In the genomic region with DNA sequence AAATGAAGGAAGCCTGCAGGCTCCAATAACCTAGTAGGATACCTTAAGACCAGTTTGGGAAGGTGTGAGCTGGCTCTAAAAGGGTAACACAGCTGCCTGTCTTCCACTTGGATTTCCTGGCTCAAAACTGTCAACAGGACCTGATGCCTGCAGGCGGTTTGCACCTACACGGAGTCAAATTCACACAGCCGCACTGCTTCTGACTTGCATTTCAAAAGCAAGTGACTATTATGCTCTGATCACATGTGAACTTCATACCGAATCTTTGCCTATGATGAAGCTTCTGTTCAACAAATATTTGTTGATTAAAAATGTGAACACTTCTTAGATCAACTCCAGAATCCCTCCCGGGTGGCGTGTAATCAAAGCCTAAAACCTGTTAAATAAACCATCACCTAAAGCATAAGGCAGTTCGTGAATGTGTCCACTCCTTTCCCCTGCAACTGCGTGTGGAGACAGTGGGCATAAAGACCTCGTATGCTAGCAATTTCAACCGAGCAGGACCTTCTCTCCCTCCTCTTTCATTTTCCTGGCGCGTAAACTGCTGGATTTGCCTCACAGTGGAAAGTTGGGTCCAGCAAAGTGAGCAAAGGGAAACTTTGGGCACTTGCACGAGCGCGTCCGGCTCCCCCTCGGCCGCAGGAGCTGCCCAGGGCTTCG, we compare ENCODE assay signal across 9 cellular contexts. TPM values are rescaled to one million over a fixed set of nuclear protein-coding genes. Genes with fewer than 3 reads are reported as not detected.
DNase-seq lines count a peak whose midpoint lies in the region; ATAC-seq, FAIRE-seq and TF ChIP-seq lines count a peak whose summit lies in the region.
"Had no signal": no experiment of that assay in that cellular context is flagged by ENCODE, and none has a peak within 500 bp of the region (broad histone marks: within the 10 kb centered on the region; RNA-seq: fewer than 3 reads in every experiment).

No MANE protein-coding gene starts in this region.

- H3K9me3 ChIP-seq in A549 (no peaks in the 10 kb centered on the region), mammary epithelial cell (replicated peaks; ENCODE audit: insufficient read depth, low read length) (no peaks in the 10 kb centered on the region), muscle layer of duodenum (ENCODE audit: control insufficient read depth in 1 of 2, low read length in 2 of 2) (no peaks in the 10 kb centered on the region)

- H2AFZ ChIP-seq in mammary epithelial cell (ENCODE audit: low read depth, low read length), result peak overlapping the region; percentile 92

- TF ChIP-seq EP300 in A549 (IDR thresholded peaks at IDR 0.05), result no peak

- FAIRE-seq in A549 (lab: Jason Lieb, UNC), result no peak
- FAIRE-seq in HTR-8/SVneo (lab: Jason Lieb, UNC), result peak; percentile 58

- H3K27ac ChIP-seq in A549 (peak overlapping the region; percentile 57 to 90; a peak in 5 of 6 replicates), mammary epithelial cell (ENCODE audit: insufficient read depth, low read depth, low read length) (peak overlapping the region; percentile 43), muscle layer of duodenum (ENCODE audit: low read length) (no peak overlapping the region)

- H4K20me1 ChIP-seq in mammary epithelial cell (ENCODE audit: insufficient read depth, low read length), result no peaks in the 10 kb centered on the region

- TF ChIP-seq CTCF in A549 (IDR thresholded peaks at IDR 0.05), result no peak
- TF ChIP-seq CTCF in mammary epithelial cell (conservative IDR thresholded peaks at IDR 0.05 in 1 of 2, IDR thresholded peaks at IDR 0.05 in 1 of 2; ENCODE audit: extremely low read depth in 1 of 2, insufficient read depth in 1 of 2, low read depth in 1 of 2, low read length in 2 of 2), result no peak

- H3K79me2 ChIP-seq in mammary epithelial cell (ENCODE audit: insufficient read depth, low read length), result peaks cover 25% of the 10 kb centered on the region

- peak overlapping the region; percentile 50 for H3K9ac ChIP-seq in mammary epithelial cell (ENCODE audit: insufficient read depth, low read length)

- H3K4me2 ChIP-seq in A549, result peak overlapping the region; percentile 92
- H3K4me2 ChIP-seq in mammary epithelial cell (ENCODE audit: insufficient read depth, low read depth, low read length), result peak overlapping the region; percentile 96

- H3K4me1 ChIP-seq in A549 (no peaks in the 10 kb centered on the region), mammary epithelial cell (ENCODE audit: insufficient read depth, low read length) (peaks cover 18% of the 10 kb centered on the region), muscle layer of duodenum (ENCODE audit: control insufficient read depth in 1 of 2, insufficient read depth in 2 of 2, low read length in 2 of 2) (peaks cover 0 to 16% of the 10 kb centered on the region in 2 donors)

- POLR2A ChIA-PET in A549 (lab: Yijun Ruan, JAX), result no interaction called here

- TF ChIP-seq POLR2A in A549 (IDR thresholded peaks at IDR 0.05; ENCODE audit: low read length), result no peak

- intact Hi-C loops in mammary epithelial cell (cut with micrococcal nuclease), result loop anchor here (2.0 to 5.0 kb wide), 2 partner anchors 96 to 97 kb away; no protein-coding TSS in a partner anchor

- H3K27me3 ChIP-seq in mammary epithelial cell (ENCODE audit: insufficient read depth, low read length) (no peaks in the 10 kb centered on the region), muscle layer of duodenum (ENCODE audit: low read depth, low read length) (peaks cover 21% of the 10 kb centered on the region)

- H3K4me3 ChIP-seq in A549, result peak overlapping the region; percentile 52
- peak overlapping the region; percentile 66 to 71 (median 67) for H3K4me3 ChIP-seq in mammary epithelial cell (replicated peaks in 1 of 3; ENCODE audit: insufficient read depth in 1 of 3, low read depth in 2 of 3, low read length in 3 of 3)
- H3K4me3 ChIP-seq in muscle layer of duodenum (ENCODE audit: low read depth in 1 of 2, low read length in 2 of 2), result peak overlapping the region; percentile 41 to 59

- no TSS peak for BruUV-seq in mammary epithelial cell (replicated peaks; lab: Mats Ljungman, UMichigan)

- ATAC-seq in A549, result no peak
- ATAC-seq in HG03571 (IDR thresholded peaks at IDR 0.05; ENCODE audit: unreplicated experiment), result no peak
- no peak for ATAC-seq in GM18909 (IDR thresholded peaks at IDR 0.05; ENCODE audit: poor library complexity, unreplicated experiment)
- no peak for ATAC-seq in HG03108 (IDR thresholded peaks at IDR 0.05; ENCODE audit: unreplicated experiment)

- WGBS in A549 (ENCODE audit: missing lambda C conversion rate), result 78% methylated on average over 17 of the region's 19 CpGs
- 26% methylated on average over 13 of the region's 19 CpGs for WGBS in mammary epithelial cell (ENCODE audit: low coverage, missing lambda C conversion rate)

- dilution Hi-C loops in mammary epithelial cell (cut with HindIII; ENCODE audit: low sequenced_read_pairs), result no loop called here

- CTCF ChIA-PET in A549 (lab: Yijun Ruan, JAX) (interaction anchor here (0.6 to 2.4 kb wide), 6 partner anchors 10 to 656 kb away, joined by 3 to 9 read pairs (median 4); no protein-coding TSS in a partner anchor), mammary epithelial cell (lab: Charles Lee; ENCODE audit: low non-redundant PET) (interaction anchor here (0.6 kb wide), 1 partner anchor 286 kb away, joined by 3 read pairs; no protein-coding TSS in a partner anchor)

- in situ Hi-C loops in mammary epithelial cell (cut with MboI; ENCODE audit: low sequenced_read_pairs in 2 of 2), result no loop called here

- DNase-seq in A549 (ENCODE audit: low read depth in 1 of 2, low spot score in 1 of 2) (no peak), HTR-8/SVneo (ENCODE audit: insufficient read length, low spot score) (no peak), mammary epithelial cell (peak; percentile 16), medulla oblongata (ENCODE audit: extremely low spot score) (no peak)

- no peak for TF ChIP-seq RAD21 in A549 (conservative IDR thresholded peaks at IDR 0.05 in 1 of 2, IDR thresholded peaks at IDR 0.05 in 1 of 2)

- H3K36me3 ChIP-seq in mammary epithelial cell (ENCODE audit: insufficient read depth, low read length), result no peaks in the 10 kb centered on the region
- H3K36me3 ChIP-seq in muscle layer of duodenum (ENCODE audit: control insufficient read depth in 1 of 2, insufficient read depth in 2 of 2, low read length in 2 of 2), result no peaks in the 10 kb centered on the region

TF ChIP-seq in A549, 52 proteins besides CTCF, POLR2A, EP300 and RAD21:
- TF ChIP-seq, protein P1, sequence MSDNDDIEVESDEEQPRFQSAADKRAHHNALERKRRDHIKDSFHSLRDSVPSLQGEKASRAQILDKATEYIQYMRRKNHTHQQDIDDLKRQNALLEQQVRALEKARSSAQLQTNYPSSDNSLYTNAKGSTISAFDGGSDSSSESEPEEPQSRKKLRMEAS (IDR thresholded peaks at IDR 0.05), result no peak
- TF ChIP-seq KDM5A (IDR thresholded peaks at IDR 0.05) (no peak), ZFP36 (IDR thresholded peaks at IDR 0.05; ENCODE audit: borderline replicate concordance, partially characterized antibody) (no peak), FOXS1 (CRISPR knock-in tag; IDR thresholded peaks at IDR 0.05) (no peak), ZNF302 (CRISPR knock-in tag; IDR thresholded peaks at IDR 0.05) (no peak), TFCP2L1 (CRISPR knock-in tag; IDR thresholded peaks at IDR 0.05) (no peak), FOSB (CRISPR knock-in tag; IDR thresholded peaks at IDR 0.05) (no peak), KDM1A (IDR thresholded peaks at IDR 0.05; ENCODE audit: low read depth) (no peak), RCOR1 (IDR thresholded peaks at IDR 0.05; ENCODE audit: low read depth, low read length) (no peak), BHLHE40 (IDR thresholded peaks at IDR 0.05; ENCODE audit: low read depth, low read length) (no peak), EHF (CRISPR knock-in tag; IDR thresholded peaks at IDR 0.05) (no peak), HEYL (CRISPR knock-in tag; IDR thresholded peaks at IDR 0.05) (no peak), HOXB5 (CRISPR knock-in tag; IDR thresholded peaks at IDR 0.05) (no peak), MYC (IDR thresholded peaks at IDR 0.05; ENCODE audit: borderline replicate concordance, low read length) (no peak)
- TF ChIP-seq, protein P2, sequence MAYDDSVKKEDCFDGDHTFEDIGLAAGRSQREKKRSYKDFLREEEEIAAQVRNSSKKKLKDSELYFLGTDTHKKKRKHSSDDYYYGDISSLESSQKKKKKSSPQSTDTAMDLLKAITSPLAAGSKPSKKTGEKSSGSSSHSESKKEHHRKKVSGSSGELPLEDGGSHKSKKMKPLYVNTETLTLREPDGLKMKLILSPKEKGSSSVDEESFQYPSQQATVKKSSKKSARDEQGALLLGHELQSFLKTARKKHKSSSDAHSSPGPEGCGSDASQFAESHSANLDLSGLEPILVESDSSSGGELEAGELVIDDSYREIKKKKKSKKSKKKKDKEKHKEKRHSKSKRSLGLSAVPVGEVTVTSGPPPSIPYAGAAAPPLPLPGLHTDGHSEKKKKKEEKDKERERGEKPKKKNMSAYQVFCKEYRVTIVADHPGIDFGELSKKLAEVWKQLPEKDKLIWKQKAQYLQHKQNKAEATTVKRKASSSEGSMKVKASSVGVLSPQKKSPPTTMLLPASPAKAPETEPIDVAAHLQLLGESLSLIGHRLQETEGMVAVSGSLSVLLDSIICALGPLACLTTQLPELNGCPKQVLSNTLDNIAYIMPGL (CRISPR knock-in tag; IDR thresholded peaks at IDR 0.05; ENCODE audit: borderline replicate concordance), result no peak
- TF ChIP-seq, protein P3, sequence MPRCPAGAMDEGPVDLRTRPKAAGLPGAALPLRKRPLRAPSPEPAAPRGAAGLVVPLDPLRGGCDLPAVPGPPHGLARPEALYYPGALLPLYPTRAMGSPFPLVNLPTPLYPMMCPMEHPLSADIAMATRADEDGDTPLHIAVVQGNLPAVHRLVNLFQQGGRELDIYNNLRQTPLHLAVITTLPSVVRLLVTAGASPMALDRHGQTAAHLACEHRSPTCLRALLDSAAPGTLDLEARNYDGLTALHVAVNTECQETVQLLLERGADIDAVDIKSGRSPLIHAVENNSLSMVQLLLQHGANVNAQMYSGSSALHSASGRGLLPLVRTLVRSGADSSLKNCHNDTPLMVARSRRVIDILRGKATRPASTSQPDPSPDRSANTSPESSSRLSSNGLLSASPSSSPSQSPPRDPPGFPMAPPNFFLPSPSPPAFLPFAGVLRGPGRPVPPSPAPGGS (IDR thresholded peaks at IDR 0.05), result no peak
- TF ChIP-seq, protein P4, sequence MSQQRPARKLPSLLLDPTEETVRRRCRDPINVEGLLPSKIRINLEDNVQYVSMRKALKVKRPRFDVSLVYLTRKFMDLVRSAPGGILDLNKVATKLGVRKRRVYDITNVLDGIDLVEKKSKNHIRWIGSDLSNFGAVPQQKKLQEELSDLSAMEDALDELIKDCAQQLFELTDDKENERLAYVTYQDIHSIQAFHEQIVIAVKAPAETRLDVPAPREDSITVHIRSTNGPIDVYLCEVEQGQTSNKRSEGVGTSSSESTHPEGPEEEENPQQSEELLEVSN (IDR thresholded peaks at IDR 0.05; ENCODE audit: borderline replicate concordance, low read depth), result no peak

RNA-seq across cellular contexts. Expression of a gene that starts 0.8 kb away (rescaled TPM):
- polyA plus RNA-seq in A549 (2011; rRNA removed) (0.11 and 0.21 TPM in 2 replicates), A549 (2017; fragmentation: RNase III; extraction: RNeasy Plus Mini Kit Qiagen cat#74134 plus additional on column Dnase treatment) (0.36 to 0.51 TPM (median 0.45 TPM) in 3 replicates), mammary epithelial cell (4.7 TPM)
- polyA plus RNA-seq in A549 (2012; cell fraction: cytosol; rRNA removed), result 0.24 and 0.25 TPM in 2 replicates
- polyA plus RNA-seq in A549 (2012; cell fraction: nucleus; rRNA removed), result 0.20 and 0.34 TPM in 2 replicates
- polyA minus RNA-seq in A549 (2011; rRNA and poly(A)+ RNA removed), result 0.66 and 0.78 TPM in 2 replicates
- 1 to 10 TPM; 4.5 to 8.5 TPM for total RNA-seq in mammary epithelial cell
- 27.0 TPM for polyA minus RNA-seq in mammary epithelial cell
- total RNA-seq: LHCN-M2 had no signal
